8 cellular contexts compared by ENCODE assay signal in the genomic region with DNA sequence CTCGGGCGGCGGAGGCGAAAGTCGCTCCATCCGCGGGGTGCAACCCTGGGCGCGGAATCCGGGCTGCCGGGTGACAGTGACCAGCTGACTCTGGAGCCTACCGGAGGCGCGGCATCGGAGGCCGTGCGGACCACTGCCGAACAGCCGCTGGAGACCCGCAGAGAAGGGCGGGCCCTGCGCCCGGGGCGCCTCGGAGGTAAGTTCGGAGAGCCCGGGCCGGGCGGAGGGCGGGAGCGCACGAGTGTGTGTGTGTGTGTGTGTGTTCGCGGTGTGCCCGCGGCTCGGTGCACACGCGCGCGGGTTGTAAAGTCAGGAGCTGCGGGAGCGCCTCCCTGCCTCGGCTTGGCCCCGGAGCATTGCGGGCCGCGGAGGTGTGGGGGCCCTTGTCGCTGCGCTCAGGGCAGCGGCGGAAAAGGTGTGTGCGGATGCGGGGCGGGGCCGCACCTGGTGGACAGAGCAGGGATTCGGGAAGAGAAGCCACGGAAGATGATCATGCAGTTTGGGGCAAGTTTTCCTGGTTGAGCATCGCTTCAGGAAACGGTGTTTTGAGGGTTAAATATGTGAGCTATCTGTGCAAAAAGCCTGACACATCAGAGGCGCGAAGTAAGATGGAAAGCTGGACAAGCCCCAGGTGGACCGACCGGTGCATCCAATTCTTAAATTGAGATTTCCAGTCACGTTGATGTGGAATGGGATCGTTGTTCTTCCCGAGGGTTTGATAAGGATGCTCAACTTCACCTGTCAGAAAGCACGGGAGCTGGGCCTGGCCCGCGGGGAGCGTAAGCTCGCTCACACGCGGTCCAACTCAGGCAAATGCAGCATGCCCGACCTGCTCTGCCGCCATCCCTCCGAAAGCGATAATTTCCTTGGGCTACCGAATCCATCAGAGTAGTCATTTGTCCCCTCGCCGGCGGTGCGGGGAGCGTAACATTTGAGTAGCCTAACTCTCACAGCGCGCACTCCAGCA. TPM values are rescaled to one million over a fixed set of nuclear protein-coding genes. Genes with fewer than 3 reads are reported as not detected.
DNase-seq lines count a peak whose midpoint lies in the region; ATAC-seq lines count a peak whose summit lies in the region.

No MANE protein-coding gene starts in this region.

- POLR2A ChIA-PET in activated naive CD8-positive, alpha-beta T cell treated with anti-CD3 and anti-CD28 coated beads, Interleukin-2, amount 10 ng/mL, durations not matched to agents 7 days and 5 days (lab: Charles Lee) = no interaction called here

- no peaks in the 10 kb centered on the region for H3K4me1 ChIP-seq in iPS DF 6.9 (ENCODE audit: control insufficient read depth, insufficient read depth, low read length)

- no CpG with 5 or more reads among the region's 86 CpGs for WGBS in iPS DF 6.9 (ENCODE audit: insufficient coverage, insufficient read length)

- H3K36me3 Mint-ChIP-seq in activated naive CD8-positive, alpha-beta T cell treated with anti-CD3 and anti-CD28 coated beads, Interleukin-2, amount 10 ng/mL, durations not matched to agents 7 days and 5 days = peaks cover 1% of the 10 kb centered on the region

- H3K27ac Mint-ChIP-seq in activated naive CD8-positive, alpha-beta T cell treated with anti-CD3 and anti-CD28 coated beads, Interleukin-2, amount 10 ng/mL, durations not matched to agents 7 days and 5 days = no peak overlapping the region

- peaks cover 32% of the 10 kb centered on the region; the same call in 1 of the 2 replicates for H3K27me3 ChIP-seq in iPS DF 6.9 (ENCODE audit: control insufficient read depth, insufficient read depth, low read length)

- no peaks in the 10 kb centered on the region for H3K9me3 Mint-ChIP-seq in activated naive CD8-positive, alpha-beta T cell treated with anti-CD3 and anti-CD28 coated beads, Interleukin-2, amount 10 ng/mL, durations not matched to agents 7 days and 5 days

- H3K4me3 ChIP-seq in iPS DF 6.9 (ENCODE audit: low read length) (peak overlapping the region; percentile 49; the same call in 1 of the 2 replicates), skin epidermis (peak overlapping the region; percentile 25 to 49 (median 35))

- H3K27ac ChIP-seq in iPS DF 6.9 (ENCODE audit: low read length) (no peak overlapping the region), skin epidermis (peak overlapping the region in 2 of 21 experiments; percentile 17 to 50)

- no peak for ATAC-seq in activated naive CD8-positive, alpha-beta T cell treated with anti-CD3 and anti-CD28 coated beads, Interleukin-2, amount 10 ng/mL, durations not matched to agents 7 days and 5 days (ENCODE audit: low read depth)

- DNase-seq in NCI-H2171 (lab: John Stamatoyannopoulos, UW) = peak; percentile 26
- DNase-seq in NCI-H2171 treated with DMSO at 0.1 percent for 48 hours (lab: John Stamatoyannopoulos, UW) = no peak
- DNase-seq in activated naive CD8-positive, alpha-beta T cell treated with anti-CD3 and anti-CD28 coated beads, Interleukin-2, amount 10 ng/mL, durations not matched to agents 7 days and 5 days = peak; percentile 34
- DNase-seq in iPS DF 6.9 (ENCODE audit: low read depth, low spot score) = no peak
- DNase-seq in GDM1 (lab: John Stamatoyannopoulos, UW) = no peak
- DNase-seq in putamen (ENCODE audit: low spot score) = no peak
- DNase-seq in T-helper 1 cell = no peak

- no peak overlapping the region for H3K4me3 Mint-ChIP-seq in activated naive CD8-positive, alpha-beta T cell treated with anti-CD3 and anti-CD28 coated beads, Interleukin-2, amount 10 ng/mL, durations not matched to agents 7 days and 5 days

- H3K27me3 Mint-ChIP-seq in activated naive CD8-positive, alpha-beta T cell treated with anti-CD3 and anti-CD28 coated beads, Interleukin-2, amount 10 ng/mL, durations not matched to agents 7 days and 5 days = peaks cover 70% of the 10 kb centered on the region

- peaks cover 3% of the 10 kb centered on the region for H3K4me1 Mint-ChIP-seq in activated naive CD8-positive, alpha-beta T cell treated with anti-CD3 and anti-CD28 coated beads, Interleukin-2, amount 10 ng/mL, durations not matched to agents 7 days and 5 days

- no peaks in the 10 kb centered on the region for H3K36me3 ChIP-seq in iPS DF 6.9 (ENCODE audit: control insufficient read depth, insufficient read depth, low read length)

- no peaks in the 10 kb centered on the region for H3K9me3 ChIP-seq in iPS DF 6.9 (ENCODE audit: control insufficient read depth, insufficient read depth, low read length)

RNA-seq across cellular contexts. Expression of a gene that starts 0.5 kb away (rescaled TPM):
- under 1 TPM; 0.44 to 0.57 TPM for total RNA-seq in activated naive CD8-positive, alpha-beta T cell treated with anti-CD3 and anti-CD28 coated beads, Interleukin-2, amount 10 ng/mL, durations not matched to agents 7 days and 5 days

Comparison
In these comparisons a context has a peak if more than half of its experiments do, and no peak if none do; other contexts are left out.
1. DNase-seq: peak in NCI-H2171 (single experiment) and activated naive CD8-positive, alpha-beta T cell treated with anti-CD3 and anti-CD28 coated beads, Interleukin-2, amount 10 ng/mL, durations not matched to agents 7 days and 5 days (single experiment); none in NCI-H2171 treated with DMSO at 0.1 percent for 48 hours (single experiment), iPS DF 6.9 (single experiment), GDM1 (single experiment), putamen (single experiment) and T-helper 1 cell (0 of 5).